Comparison of ENCODE assay signal across 9 cellular contexts in the genomic region with DNA sequence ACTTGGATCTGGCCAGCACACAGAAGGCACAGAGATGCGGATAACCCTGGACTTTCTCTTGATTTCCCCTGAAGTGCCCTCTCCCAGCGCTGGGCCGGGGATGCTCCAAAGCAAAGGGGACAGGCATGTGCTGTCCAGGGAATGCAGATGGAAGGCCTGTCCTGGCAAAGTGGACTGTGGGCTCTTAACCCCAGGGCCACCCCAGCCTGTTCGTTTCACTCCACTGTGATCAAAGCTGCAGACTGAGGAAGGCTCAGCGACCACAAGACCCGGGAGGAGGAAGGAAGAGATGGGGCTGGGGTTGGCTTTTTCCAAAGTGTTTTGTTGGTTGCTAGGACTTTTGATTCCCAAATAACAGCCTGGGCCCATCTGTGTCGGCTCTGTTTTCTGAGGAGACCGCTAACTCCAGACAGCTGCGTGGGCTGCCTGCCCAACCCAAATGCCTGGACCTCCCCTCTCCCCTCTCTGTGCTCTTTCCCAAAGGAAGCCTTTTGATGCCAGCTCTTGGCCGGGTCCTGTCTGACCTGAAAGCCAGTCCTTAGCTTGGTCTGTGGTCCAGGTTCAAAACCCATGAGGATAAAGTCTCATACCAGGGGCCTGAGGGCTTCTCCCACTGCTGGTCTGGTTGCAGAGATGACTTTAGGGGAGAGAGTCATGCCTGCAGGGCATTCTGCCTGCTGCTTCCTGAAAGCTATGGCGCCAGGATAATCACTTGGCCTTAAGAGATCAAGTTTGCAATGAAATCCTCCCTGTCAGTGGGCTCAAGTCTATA.
A peak's percentile ranks its signal among the peaks of the same experiment; 100 is the strongest.
DNase-seq lines count a peak whose midpoint lies in the region; ATAC-seq, FAIRE-seq and TF ChIP-seq lines count a peak whose summit lies in the region.
"Had no signal": no experiment of that assay in that cellular context is flagged by ENCODE, and none has a peak within 500 bp of the region (broad histone marks: within the 10 kb centered on the region; RNA-seq: fewer than 3 reads in every experiment).

No MANE protein-coding gene starts in this region.

- no peak overlapping the region for H3K23ac ChIP-seq in neuronal stem cell (ENCODE audit: low read depth, low read length, poor library complexity)

- H3K9me3 ChIP-seq in liver (ENCODE audit: control insufficient read depth in 4 of 4, low read length in 3 of 4) (no peaks in the 10 kb centered on the region), HepG2 (ENCODE audit: low read length) (no peaks in the 10 kb centered on the region), gastroesophageal sphincter (no peaks in the 10 kb centered on the region), neuronal stem cell (replicated peaks in 1 of 2; ENCODE audit: control insufficient read depth in 2 of 2, insufficient read depth in 1 of 2, low read depth in 1 of 2, low read length in 2 of 2) (no peaks in the 10 kb centered on the region)

- H3K4ac ChIP-seq in neuronal stem cell (ENCODE audit: low read length), result no peak overlapping the region

- no peak overlapping the region for H2BK12ac ChIP-seq in neuronal stem cell (ENCODE audit: low read length)

- TF ChIP-seq CTCF in liver (IDR thresholded peaks at IDR 0.05; ENCODE audit: low read depth, low read length, missing input control) (no peak), HepG2 (CRISPR knock-in tag; IDR thresholded peaks at IDR 0.05) (no peak), gastroesophageal sphincter (IDR thresholded peaks at IDR 0.05) (no peak), CD14-positive monocyte (IDR thresholded peaks at IDR 0.05) (no peak)

- TF ChIP-seq POLR2A in HepG2 (IDR thresholded peaks at IDR 0.05; ENCODE audit: insufficient read depth in 1 of 2, low read depth in 2 of 2, low read length in 2 of 2) (no peak), gastroesophageal sphincter (IDR thresholded peaks at IDR 0.05) (no peak)

- no peaks in the 10 kb centered on the region for H3K9me3 Mint-ChIP-seq in CD14-positive monocyte

- no peaks in the 10 kb centered on the region for H4K20me1 ChIP-seq in HepG2 (ENCODE audit: insufficient read depth, low read length)

- no peak overlapping the region for H3K27ac Mint-ChIP-seq in CD14-positive monocyte
- H3K27ac Mint-ChIP-seq: activated CD8-positive, alpha-beta T cell treated with anti-CD3 and anti-CD28 coated beads, Interleukin-2, amount 10 ng/mL, durations not matched to agents 7 days and 5 days had no signal

- no peak overlapping the region for H3K18ac ChIP-seq in neuronal stem cell (ENCODE audit: low read length)

- no peaks in the 10 kb centered on the region for H3K4me1 Mint-ChIP-seq in CD14-positive monocyte

- ATAC-seq in HepG2, result no peak
- peak; percentile 59 for ATAC-seq in gastroesophageal sphincter
- no peak for ATAC-seq in GM18870 (IDR thresholded peaks at IDR 0.05; ENCODE audit: unreplicated experiment)
- ATAC-seq: activated CD8-positive, alpha-beta T cell treated with anti-CD3 and anti-CD28 coated beads, Interleukin-2, amount 10 ng/mL, durations not matched to agents 7 days and 5 days had no signal

- H2BK15ac ChIP-seq in neuronal stem cell (ENCODE audit: low read length), result no peak overlapping the region

- H3K79me2 ChIP-seq in HepG2 (ENCODE audit: insufficient read depth, low read length), result no peaks in the 10 kb centered on the region

- H3K4me1 ChIP-seq in liver (ENCODE audit: control insufficient read depth in 4 of 4, insufficient read depth in 4 of 4, low read length in 3 of 4), result no peaks in the 10 kb centered on the region
- no peaks in the 10 kb centered on the region for H3K4me1 ChIP-seq in HepG2 (ENCODE audit: insufficient read depth, low read length)
- H3K4me1 ChIP-seq in gastroesophageal sphincter, result peaks cover 0 to 31% (median 28%) of the 10 kb centered on the region in 3 donors
- H3K4me1 ChIP-seq in neuronal stem cell (ENCODE audit: control insufficient read depth in 2 of 2, insufficient read depth in 1 of 2, low read depth in 1 of 2, low read length in 2 of 2), result peaks cover 0 to 4% of the 10 kb centered on the region in 2 donors

- H3K27ac ChIP-seq in liver (ENCODE audit: low read depth in 1 of 2, low read length in 2 of 2) (peak overlapping the region; percentile 13 to 25), HepG2 (ENCODE audit: extremely low read length, insufficient read depth, low read length) (no peak overlapping the region), gastroesophageal sphincter (peak overlapping the region; percentile 24 to 81 (median 73)), neuronal stem cell (replicated peaks; ENCODE audit: low read length) (no peak overlapping the region)

- no peak for DNase-seq in HepG2 (ENCODE audit: low spot score)
- no peak for DNase-seq in neuronal stem cell (ENCODE audit: low spot score)
- no peak for DNase-seq in GM19240 (ENCODE audit: insufficient read length, low spot score)
- DNase-seq in hippocampal formation (lab: John Stamatoyannopoulos, UW), result no peak
- DNase-seq in CD14-positive monocyte (ENCODE audit: low spot score), result no peak
- DNase-seq: activated CD8-positive, alpha-beta T cell treated with anti-CD3 and anti-CD28 coated beads, Interleukin-2, amount 10 ng/mL, durations not matched to agents 7 days and 5 days had no signal

- POLR2A ChIA-PET in HepG2 (lab: Yijun Ruan, JAX), result no interaction called here

- no peaks in the 10 kb centered on the region for H3K27me3 ChIP-seq in liver (ENCODE audit: control insufficient read depth in 4 of 4, insufficient read depth in 4 of 4, low read length in 3 of 4)
- no peaks in the 10 kb centered on the region for H3K27me3 ChIP-seq in HepG2 (ENCODE audit: control insufficient read depth in 1 of 2, insufficient read depth in 2 of 2, low read length in 2 of 2)
- no peaks in the 10 kb centered on the region for H3K27me3 ChIP-seq in gastroesophageal sphincter
- H3K27me3 ChIP-seq in neuronal stem cell (ENCODE audit: control insufficient read depth in 3 of 3, insufficient read depth in 3 of 3, low read depth in 1 of 3, low read length in 3 of 3), result no peaks in the 10 kb centered on the region

- H2BK5ac ChIP-seq in neuronal stem cell (ENCODE audit: low read length), result peak overlapping the region; percentile 0

- TF ChIP-seq EP300 in HepG2 (IDR thresholded peaks at IDR 0.05; ENCODE audit: low read depth in 2 of 2, low read length in 2 of 2) (no peak), HepG2 (CRISPR knock-in tag; IDR thresholded peaks at IDR 0.05; ENCODE audit: borderline replicate concordance) (no peak), gastroesophageal sphincter (IDR thresholded peaks at IDR 0.05) (no peak)

- H3K14ac ChIP-seq in neuronal stem cell (ENCODE audit: low read length), result no peak overlapping the region

- no TSS peak for BruUV-seq in HepG2 (replicated peaks; lab: Mats Ljungman, UMichigan)

- H3K4me2 ChIP-seq in HepG2 (ENCODE audit: low read depth, low read length) (no peak overlapping the region), neuronal stem cell (ENCODE audit: insufficient read depth, low read length, poor library complexity, severe bottlenecking) (no peak overlapping the region)

- H4K8ac ChIP-seq in neuronal stem cell (ENCODE audit: low read depth, low read length), result no peak overlapping the region

- H3K27me3 Mint-ChIP-seq in CD14-positive monocyte (ENCODE audit: low read depth in 3 of 3), result peaks cover 0 to 2% (median 0%) of the 10 kb centered on the region in 3 donors

- no peak for TF ChIP-seq RAD21 in liver (IDR thresholded peaks at IDR 0.05)
- no peak for TF ChIP-seq RAD21 in HepG2 (CRISPR knock-in tag; IDR thresholded peaks at IDR 0.05)

- CTCF ChIA-PET in HepG2 (lab: Yijun Ruan, JAX; ENCODE audit: low intra/inter-chr PET ratio, low total read pairs), result no interaction called here

- no peaks in the 10 kb centered on the region for H3K36me3 Mint-ChIP-seq in CD14-positive monocyte

- intact Hi-C loops in HepG2 (cut with micrococcal nuclease; ENCODE audit: unreplicated experiment) (no loop called here), CD14-positive monocyte (cut with micrococcal nuclease) (no loop called here)

- H2AFZ ChIP-seq in HepG2 (ENCODE audit: low read length), result no peak overlapping the region
- H2AFZ ChIP-seq in neuronal stem cell (ENCODE audit: low read length), result no peak overlapping the region

- no peaks in the 10 kb centered on the region for H3K79me1 ChIP-seq in neuronal stem cell (ENCODE audit: low read depth, low read length)

- no peak for FAIRE-seq in HepG2 (lab: Jason Lieb, UNC)

- 75% methylated on average over 11 of the region's 11 CpGs for WGBS in liver
- WGBS in HepG2 (ENCODE audit: low lambda C conversion rate), result 61% methylated on average over 6 of the region's 11 CpGs
- 3 to 10% methylated on average over 2 to 6 of the region's 11 CpGs for WGBS in gastroesophageal sphincter (ENCODE audit: low coverage in 1 of 2), 2 donors
- no CpG with 5 or more reads among the region's 11 CpGs for WGBS in neuronal stem cell (ENCODE audit: extremely low coverage in 2 of 2, insufficient read length in 2 of 2, insufficient replicate concordance in 1 of 2), 2 donors

- H3K4me3 ChIP-seq in liver (ENCODE audit: low read depth in 1 of 3, low read length in 3 of 3) (no peak overlapping the region), HepG2 (replicated peaks in 1 of 3; ENCODE audit: insufficient read depth in 1 of 3, low read depth in 2 of 3, low read length in 3 of 3) (no peak overlapping the region), gastroesophageal sphincter (no peak overlapping the region), neuronal stem cell (ENCODE audit: low read length in 2 of 2) (no peak overlapping the region)

- no peak overlapping the region for H4K91ac ChIP-seq in neuronal stem cell (ENCODE audit: low read depth, low read length, poor library complexity)

- H2BK120ac ChIP-seq in neuronal stem cell (ENCODE audit: low read depth, low read length), result no peak overlapping the region

- H3K4me3 Mint-ChIP-seq in CD14-positive monocyte, result no peak overlapping the region
- H3K4me3 Mint-ChIP-seq: activated CD8-positive, alpha-beta T cell treated with anti-CD3 and anti-CD28 coated beads, Interleukin-2, amount 10 ng/mL, durations not matched to agents 7 days and 5 days had no signal

- in situ Hi-C loops in HepG2 (cut with HindIII; ENCODE audit: extremely low pct_ligation_motif_present, low pct_unique_long_range_greater_than_20kb), result no loop called here

- no peak overlapping the region for H3K9ac ChIP-seq in liver (ENCODE audit: low read depth in 1 of 2, low read length in 2 of 2)
- no peak overlapping the region for H3K9ac ChIP-seq in HepG2 (ENCODE audit: insufficient read depth, low read depth, low read length)
- no peak overlapping the region for H3K9ac ChIP-seq in neuronal stem cell (ENCODE audit: low read depth, low read length, poor library complexity)

- no peak overlapping the region for H2AK5ac ChIP-seq in neuronal stem cell (ENCODE audit: low read depth, low read length)

- H3K36me3 ChIP-seq in liver (ENCODE audit: control insufficient read depth in 4 of 4, insufficient read depth in 3 of 4, low read depth in 1 of 4, low read length in 3 of 4), result peaks cover 8 to 50% (median 19%) of the 10 kb centered on the region in 4 donors
- H3K36me3 ChIP-seq in HepG2 (replicated peaks in 1 of 2; ENCODE audit: control insufficient read depth in 1 of 2, insufficient read depth in 2 of 2, low read length in 2 of 2), result no peaks in the 10 kb centered on the region
- H3K36me3 ChIP-seq in gastroesophageal sphincter, result peaks cover 0 to 83% of the 10 kb centered on the region in 2 donors
- no peaks in the 10 kb centered on the region for H3K36me3 ChIP-seq in neuronal stem cell (replicated peaks in 1 of 2; ENCODE audit: control insufficient read depth in 2 of 2, insufficient read depth in 2 of 2, low read length in 2 of 2)

TF ChIP-seq in liver, 16 proteins besides CTCF, POLR2A, EP300 and RAD21 (continues in another document):
- TF ChIP-seq RXRA (IDR thresholded peaks at IDR 0.05), result no peak

Comparison
In these comparisons a context has a peak if more than half of its experiments do, and no peak if none do; other contexts are left out.
1. H3K27ac ChIP-seq: peak in liver (2 of 2) and gastroesophageal sphincter (4 of 4); none in HepG2 (single experiment) and neuronal stem cell (single experiment).